Comparison of ENCODE assay signal across 12 cellular contexts in genomic region chr12:116266220-116266619, GRCh38. TPM values are rescaled to one million over a fixed set of nuclear protein-coding genes. Genes with fewer than 3 reads are reported as not detected.
DNase-seq lines count a peak whose midpoint lies in the region; ATAC-seq and TF ChIP-seq lines count a peak whose summit lies in the region.
"Had no signal": no experiment of that assay in that cellular context is flagged by ENCODE, and none has a peak within 500 bp of the region (broad histone marks: within the 10 kb centered on the region; RNA-seq: fewer than 3 reads in every experiment).

No MANE protein-coding gene starts in this region.

- in situ Hi-C loops in G401 (cut with HindIII; ENCODE audit: low sequenced_read_pairs) = no loop called here

- H3K27ac Mint-ChIP-seq in osteocyte (ENCODE audit: unreplicated experiment) = no peak overlapping the region
- H3K27ac Mint-ChIP-seq: activated CD4-positive, alpha-beta memory T cell treated with anti-CD3 and anti-CD28 coated beads for 36 hours; activated naive CD8-positive, alpha-beta T cell had no signal

- no peaks in the 10 kb centered on the region for H3K9me3 Mint-ChIP-seq in osteocyte (ENCODE audit: unreplicated experiment)
- H3K9me3 Mint-ChIP-seq: activated CD4-positive, alpha-beta memory T cell treated with anti-CD3 and anti-CD28 coated beads for 36 hours had no signal

- no peaks in the 10 kb centered on the region for H3K9me3 ChIP-seq in RWPE2 (ENCODE audit: severe bottlenecking)

- no peaks in the 10 kb centered on the region for H3K36me3 Mint-ChIP-seq in osteocyte (ENCODE audit: unreplicated experiment)
- H3K36me3 Mint-ChIP-seq: activated CD4-positive, alpha-beta memory T cell treated with anti-CD3 and anti-CD28 coated beads for 36 hours; activated naive CD8-positive, alpha-beta T cell had no signal

- DNase-seq in G401 (ENCODE audit: low spot score) = peak; percentile 50
- DNase-seq in RWPE2 (ENCODE audit: low spot score) = no peak
- no peak for DNase-seq in osteocyte (ENCODE audit: extremely low spot score, unreplicated experiment)
- DNase-seq in omental fat pad (ENCODE audit: low spot score) = no peak
- DNase-seq in NCI-H1417 treated with DMSO at 0.1 percent for 48 hours (lab: John Stamatoyannopoulos, UW) = no peak
- DNase-seq in coronary artery (ENCODE audit: low spot score) = no peak
- DNase-seq in effector CD4-positive, alpha-beta T cell = no peak
- DNase-seq: activated CD4-positive, alpha-beta memory T cell treated with anti-CD3 and anti-CD28 coated beads for 36 hours; NCI-H2227 treated with DMSO at 0.1 percent for 48 hours had no signal

- TF ChIP-seq CTCF in RWPE2 (IDR thresholded peaks at IDR 0.05; ENCODE audit: poor library complexity, severe bottlenecking) (no peak), osteocyte (IDR thresholded peaks at IDR 0.05) (peak; percentile 23), omental fat pad (IDR thresholded peaks at IDR 0.05) (no peak), coronary artery (IDR thresholded peaks at IDR 0.05) (no peak)

- ATAC-seq in RWPE2 (ENCODE audit: low read depth) (peak; percentile 61), esophagus mucosa (peak; percentile 37), omental fat pad (ENCODE audit: low FRiP score) (no peak)
- ATAC-seq: sciatic nerve had no signal

- H3K4me3 ChIP-seq in RWPE2 (ENCODE audit: severe bottlenecking) (no peak overlapping the region), coronary artery (no peak overlapping the region)

- H3K27ac ChIP-seq in RWPE2 (ENCODE audit: poor library complexity, severe bottlenecking) (peak overlapping the region; percentile 12), coronary artery (no peak overlapping the region)

- peaks cover 30% of the 10 kb centered on the region for H3K4me1 Mint-ChIP-seq in osteocyte (ENCODE audit: unreplicated experiment)

- no peaks in the 10 kb centered on the region for H3K27me3 ChIP-seq in RWPE2 (ENCODE audit: insufficient read depth, poor library complexity, severe bottlenecking)

- peaks cover 32% of the 10 kb centered on the region for H3K4me1 ChIP-seq in RWPE2 (ENCODE audit: insufficient read depth, poor library complexity, severe bottlenecking)

- H3K4me3 Mint-ChIP-seq in osteocyte (ENCODE audit: unreplicated experiment) = no peak overlapping the region
- H3K4me3 Mint-ChIP-seq: activated CD4-positive, alpha-beta memory T cell treated with anti-CD3 and anti-CD28 coated beads for 36 hours; activated naive CD8-positive, alpha-beta T cell had no signal

- no peaks in the 10 kb centered on the region for H3K36me3 ChIP-seq in RWPE2 (ENCODE audit: low read depth)

- H3K27me3 Mint-ChIP-seq in osteocyte (ENCODE audit: unreplicated experiment) = no peaks in the 10 kb centered on the region
- H3K27me3 Mint-ChIP-seq: activated CD4-positive, alpha-beta memory T cell treated with anti-CD3 and anti-CD28 coated beads for 36 hours; activated naive CD8-positive, alpha-beta T cell had no signal

RNA-seq across cellular contexts. Expression of gene MED13L, which starts 11.3 kb away (rescaled TPM):
- 40.7 and 62.6 TPM in 2 replicates for total RNA-seq in G401 (2014; rRNA removed; shearing (Covaris generic))
- 69.3 TPM for total RNA-seq in esophagus mucosa
- total RNA-seq in osteocyte = 229 and 234 TPM in 2 replicates
- 100 to 1,000 TPM; 153 to 251 (median 194) TPM for total RNA-seq in omental fat pad
